Comparison of ENCODE assay signal across 14 cellular contexts in genomic region chrX:48636286-48636685, GRCh38. TPM values are rescaled to one million over a fixed set of nuclear protein-coding genes. Genes with fewer than 3 reads are reported as not detected.
DNase-seq lines count a peak whose midpoint lies in the region; ATAC-seq and TF ChIP-seq lines count a peak whose summit lies in the region.
"Had no signal": no experiment of that assay in that cellular context is flagged by ENCODE, and none has a peak within 500 bp of the region (broad histone marks: within the 10 kb centered on the region; RNA-seq: fewer than 3 reads in every experiment).

No MANE protein-coding gene starts in this region.

- DNase-seq in activated T-cell treated with anti-CD3 and anti-CD28 coated beads, Interleukin-2, amount 50 U/mL, for 72 hours = no peak
- no peak for DNase-seq in activated T-cell treated with anti-CD3 and anti-CD28 coated beads, Interleukin-2, amount 50 U/mL, for 1 hour
- DNase-seq: BE2C; Caco-2; CD8-positive, alpha-beta T cell; DND-41; GDM1; HCEC 1CT had no signal

- H3K4me3 ChIP-seq in Loucy (ENCODE audit: low read length, poor library complexity, severe bottlenecking) = no peak overlapping the region
- H3K4me3 ChIP-seq: K562 had no signal

- H3K79me2 ChIP-seq in Loucy (ENCODE audit: insufficient read depth, low read length) = no peaks in the 10 kb centered on the region

- H3K9me3 Mint-ChIP-seq in activated T-cell treated with anti-CD3 and anti-CD28 coated beads, Interleukin-2, amount 50 U/mL, for 72 hours = no peaks in the 10 kb centered on the region
- H3K9me3 Mint-ChIP-seq in activated T-helper 17 cell treated with anti-CD3 and anti-CD28 coated beads, Interleukin-2, amount 50 U/mL, for 72 hours = no peaks in the 10 kb centered on the region
- H3K9me3 Mint-ChIP-seq: CD8-positive, alpha-beta T cell had no signal

- no peaks in the 10 kb centered on the region for H4K20me1 ChIP-seq in Loucy (ENCODE audit: insufficient read depth, low read length, poor library complexity, severe bottlenecking)

- peaks cover 7% of the 10 kb centered on the region for H3K4me1 ChIP-seq in Loucy (ENCODE audit: insufficient read depth, low read length, poor library complexity, severe bottlenecking)
- H3K4me1 ChIP-seq: BE2C had no signal

- H3K9me3 ChIP-seq in Loucy (ENCODE audit: insufficient read depth, low read depth, low read length) = no peaks in the 10 kb centered on the region
- H3K9me3 ChIP-seq: BE2C, Caco-2 had no signal

- no peak for TF ChIP-seq CTCF in Loucy (conservative IDR thresholded peaks at IDR 0.05; ENCODE audit: low read length)

- TF ChIP-seq POLR2A in GM18505 (IDR thresholded peaks at IDR 0.05; ENCODE audit: borderline replicate concordance, extremely low read depth, insufficient read depth, insufficient read length) = no peak

- peak overlapping the region; percentile 60; the same call in 1 of the 2 replicates for H2AFZ ChIP-seq in Loucy (ENCODE audit: low read length)

- no peaks in the 10 kb centered on the region for H3K27me3 Mint-ChIP-seq in activated T-cell treated with anti-CD3 and anti-CD28 coated beads, Interleukin-2, amount 50 U/mL, for 72 hours (ENCODE audit: low read depth)
- H3K27me3 Mint-ChIP-seq in activated T-helper 17 cell treated with anti-CD3 and anti-CD28 coated beads, Interleukin-2, amount 50 U/mL, for 72 hours = no peaks in the 10 kb centered on the region

- ATAC-seq in activated T-cell treated with anti-CD3 and anti-CD28 coated beads, Interleukin-2, amount 50 U/mL, for 72 hours (replicated peaks in 1 of 2) = peak; percentile 63 to 68
- peak; percentile 34 for ATAC-seq in activated T-helper 17 cell treated with anti-CD3 and anti-CD28 coated beads, Interleukin-2, amount 50 U/mL, for 72 hours (replicated peaks)
- no peak for ATAC-seq in GM18505 (IDR thresholded peaks at IDR 0.05; ENCODE audit: unreplicated experiment)
- ATAC-seq in GM18517 (IDR thresholded peaks at IDR 0.05; ENCODE audit: unreplicated experiment) = no peak
- no peak for ATAC-seq in HG02798 (IDR thresholded peaks at IDR 0.05; ENCODE audit: poor library complexity, unreplicated experiment)
- ATAC-seq: CD8-positive, alpha-beta T cell had no signal

- H3K27ac Mint-ChIP-seq in activated T-cell treated with anti-CD3 and anti-CD28 coated beads, Interleukin-2, amount 50 U/mL, for 72 hours = no peak overlapping the region
- H3K27ac Mint-ChIP-seq in activated T-helper 17 cell treated with anti-CD3 and anti-CD28 coated beads, Interleukin-2, amount 50 U/mL, for 72 hours = no peak overlapping the region
- H3K27ac Mint-ChIP-seq: CD8-positive, alpha-beta T cell had no signal

- no peak overlapping the region for H3K4me2 ChIP-seq in Loucy (ENCODE audit: low read depth, low read length, poor library complexity, severe bottlenecking)

- H3K36me3 Mint-ChIP-seq in activated T-cell treated with anti-CD3 and anti-CD28 coated beads, Interleukin-2, amount 50 U/mL, for 72 hours (ENCODE audit: insufficient read depth in 2 of 2) = no peaks in the 10 kb centered on the region
- H3K36me3 Mint-ChIP-seq in activated T-helper 17 cell treated with anti-CD3 and anti-CD28 coated beads, Interleukin-2, amount 50 U/mL, for 72 hours (ENCODE audit: low read depth) = no peaks in the 10 kb centered on the region
- H3K36me3 Mint-ChIP-seq: CD8-positive, alpha-beta T cell had no signal

- no peak overlapping the region for H3K9ac ChIP-seq in Loucy (ENCODE audit: low read depth, low read length, poor library complexity, severe bottlenecking)

- no peaks in the 10 kb centered on the region for H3F3A ChIP-seq in Loucy (ENCODE audit: low read depth)

- peaks cover 16% of the 10 kb centered on the region for H3K4me1 Mint-ChIP-seq in activated T-cell treated with anti-CD3 and anti-CD28 coated beads, Interleukin-2, amount 50 U/mL, for 72 hours (ENCODE audit: low read depth)
- H3K4me1 Mint-ChIP-seq in activated T-helper 17 cell treated with anti-CD3 and anti-CD28 coated beads, Interleukin-2, amount 50 U/mL, for 72 hours = no peaks in the 10 kb centered on the region

- H3K36me3 ChIP-seq in Loucy (ENCODE audit: insufficient read depth, low read length) = no peaks in the 10 kb centered on the region
- H3K36me3 ChIP-seq: BE2C had no signal

- no peaks in the 10 kb centered on the region for H3K9me2 ChIP-seq in Loucy (replicated peaks; ENCODE audit: low read depth, low read length)

- peak overlapping the region in 1 of 2 donors; percentile 47 for H3K4me3 Mint-ChIP-seq in activated T-cell treated with anti-CD3 and anti-CD28 coated beads, Interleukin-2, amount 50 U/mL, for 72 hours
- H3K4me3 Mint-ChIP-seq in activated T-helper 17 cell treated with anti-CD3 and anti-CD28 coated beads, Interleukin-2, amount 50 U/mL, for 72 hours = no peak overlapping the region
- H3K4me3 Mint-ChIP-seq: CD8-positive, alpha-beta T cell had no signal

- H3K27me3 ChIP-seq in Loucy (ENCODE audit: insufficient read depth, low read length, poor library complexity, severe bottlenecking) = no peaks in the 10 kb centered on the region
- H3K27me3 ChIP-seq: BE2C had no signal

RNA-seq across cellular contexts. Expression of gene WDR13, which starts 39.0 kb away (rescaled TPM):
- total RNA-seq in activated T-cell treated with anti-CD3 and anti-CD28 coated beads, Interleukin-2, amount 50 U/mL, for 72 hours = 10 to 100 TPM; 55.7 to 59.9 TPM
- 10 to 100 TPM; 45.6 to 74.0 TPM for total RNA-seq in activated T-helper 17 cell treated with anti-CD3 and anti-CD28 coated beads, Interleukin-2, amount 50 U/mL, for 72 hours

RNA-seq across cellular contexts. Expression of gene WAS, which starts 47.3 kb away (rescaled TPM):
- total RNA-seq in activated T-cell treated with anti-CD3 and anti-CD28 coated beads, Interleukin-2, amount 50 U/mL, for 72 hours = 10 to 100 TPM; 81.4 to 83.9 TPM
- 100 to 1,000 TPM in 1 of 2 donors, 10 to 100 TPM in 1; 96.8 to 102 TPM for total RNA-seq in activated T-helper 17 cell treated with anti-CD3 and anti-CD28 coated beads, Interleukin-2, amount 50 U/mL, for 72 hours

Comparison
In these comparisons a context has a peak if more than half of its experiments do, and no peak if none do; other contexts are left out.
1. ATAC-seq: peak in activated T-cell treated with anti-CD3 and anti-CD28 coated beads, Interleukin-2, amount 50 U/mL, for 72 hours (2 of 2) and activated T-helper 17 cell treated with anti-CD3 and anti-CD28 coated beads, Interleukin-2, amount 50 U/mL, for 72 hours (single experiment); none in GM18505 (single experiment), GM18517 (single experiment) and HG02798 (single experiment).